1 cellular context compared by ENCODE assay signal in genomic region chr17:82657926-82658325, GRCh38.
TF ChIP-seq lines count a peak whose summit lies in the region.

No MANE protein-coding gene starts in this region.

TF ChIP-seq in H1, 55 proteins besides CTCF, POLR2A, EP300 and RAD21:
- TF ChIP-seq MAFK (IDR thresholded peaks at IDR 0.05; ENCODE audit: low read depth, low read length) (no peak), ASH2L (IDR thresholded peaks at IDR 0.05; ENCODE audit: low read length) (no peak), ATF3 (IDR thresholded peaks at IDR 0.05; ENCODE audit: insufficient read depth, low read depth, low read length) (no peak), KDM4A (IDR thresholded peaks at IDR 0.05; ENCODE audit: low read depth, low read length, severe bottlenecking) (no peak), SP4 (IDR thresholded peaks at IDR 0.05; ENCODE audit: low read length) (no peak), HDAC6 (IDR thresholded peaks at IDR 0.05; ENCODE audit: low read depth, low read length) (no peak), RNF2 (IDR thresholded peaks at IDR 0.05; ENCODE audit: borderline replicate concordance, low read depth, low read length, missing control alignments, poor library complexity, severe bottlenecking) (no peak), SP1 (IDR thresholded peaks at IDR 0.05; ENCODE audit: low read depth, low read length) (no peak), POU5F1 (IDR thresholded peaks at IDR 0.05; ENCODE audit: low read depth, low read length) (no peak), GABPA (IDR thresholded peaks at IDR 0.05; ENCODE audit: borderline replicate concordance, insufficient read depth, low read length) (no peak), TAF7 (optimal IDR thresholded peaks at IDR 0.05; ENCODE audit: borderline replicate concordance, low read depth, low read length) (no peak)
